Comparison of ENCODE assay signal across 10 cellular contexts in the genomic region with DNA sequence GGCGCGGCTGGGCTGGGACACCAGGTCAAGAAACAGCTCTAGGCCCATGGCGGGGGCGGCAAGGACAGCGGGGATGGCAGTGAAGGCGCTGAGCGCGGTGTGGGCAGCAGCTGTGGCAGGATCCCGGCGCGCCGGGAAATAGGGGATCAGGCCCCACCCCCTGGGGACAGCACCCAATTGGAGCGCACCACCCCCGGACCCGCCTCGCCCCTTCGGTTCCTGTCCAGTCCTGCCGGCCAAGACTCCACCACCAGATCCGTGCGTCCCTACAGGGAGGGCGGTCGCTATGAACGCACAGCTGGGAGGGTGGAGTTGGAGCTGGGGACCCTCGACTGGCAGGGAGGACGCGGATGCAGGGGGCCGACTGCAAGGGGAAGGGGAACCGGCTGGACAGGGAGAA. TPM values are rescaled to one million over a fixed set of nuclear protein-coding genes. Genes with fewer than 3 reads are reported as not detected.
DNase-seq lines count a peak whose midpoint lies in the region; ATAC-seq, FAIRE-seq and TF ChIP-seq lines count a peak whose summit lies in the region.
"Not testable (repeated sequence)": the region's sequence is repeated elsewhere in the genome, so short reads cannot be mapped to it uniquely, and the experiment has no call there.
"Had no signal": no experiment of that assay in that cellular context is flagged by ENCODE, and none has a peak within 500 bp of the region (broad histone marks: within the 10 kb centered on the region; RNA-seq: fewer than 3 reads in every experiment).

A gene with protein sequence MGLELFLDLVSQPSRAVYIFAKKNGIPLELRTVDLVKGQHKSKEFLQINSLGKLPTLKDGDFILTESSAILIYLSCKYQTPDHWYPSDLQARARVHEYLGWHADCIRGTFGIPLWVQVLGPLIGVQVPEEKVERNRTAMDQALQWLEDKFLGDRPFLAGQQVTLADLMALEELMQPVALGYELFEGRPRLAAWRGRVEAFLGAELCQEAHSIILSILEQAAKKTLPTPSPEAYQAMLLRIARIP (minus strand): TSS at position 112 of the 400 bp plus-strand sequence. CDS start 64 bp downstream, at position 48.

- H2AFZ ChIP-seq in PC-3 (ENCODE audit: low read length) = not testable (repeated sequence)

- H3K4me2 ChIP-seq in PC-3 (ENCODE audit: low read length) = not testable (repeated sequence)

- not testable (repeated sequence) for H3K36me3 ChIP-seq in PC-3 (ENCODE audit: low read depth, low read length); heart right ventricle; lower lobe of right lung

- H3K79me2 ChIP-seq in PC-3 (ENCODE audit: low read length) = not testable (repeated sequence)

- H3K27me3 ChIP-seq in PC-3 (ENCODE audit: low read length); heart right ventricle; lower lobe of right lung (ENCODE audit: low read depth): not testable (repeated sequence)

- not testable (repeated sequence) for TF ChIP-seq CTCF in PC-3 (conservative IDR thresholded peaks at IDR 0.05; ENCODE audit: low read depth, low read length); heart right ventricle (IDR thresholded peaks at IDR 0.05); lower lobe of right lung (IDR thresholded peaks at IDR 0.05)

- H3K9ac ChIP-seq in PC-3 (ENCODE audit: low read length) = not testable (repeated sequence)

- not testable (repeated sequence) for H4K20me1 ChIP-seq in PC-3 (ENCODE audit: low read length)

- peak; percentile 55 for FAIRE-seq in H54 (lab: Jason Lieb, UNC)

- POLR2A ChIA-PET in PC-3 (lab: Charles Lee; ENCODE audit: unreplicated experiment) = not testable (repeated sequence)

- H3K27ac ChIP-seq in PC-3 (ENCODE audit: low read length); adipose tissue (ENCODE audit: low read depth, low read length); heart right ventricle; lower lobe of right lung: not testable (repeated sequence)

- TF ChIP-seq POLR2A in H54 (IDR thresholded peaks at IDR 0.05; ENCODE audit: low read depth, low read length) = not testable (repeated sequence)

- not testable (repeated sequence) for H3K9me3 ChIP-seq in PC-3 (ENCODE audit: low read length); heart right ventricle; lower lobe of right lung

- not testable (repeated sequence) for H3K4me3 ChIP-seq in PC-3 (ENCODE audit: low read length); lower lobe of right lung
- H3K4me3 ChIP-seq in heart right ventricle = peak within 1 kb of the TSS in 2 of 10 donors; percentile 32 to 35

- intact Hi-C loops in PC-3 (cut with micrococcal nuclease); heart right ventricle (cut with DNase I); lower lobe of right lung (cut with DNase I); sciatic nerve (cut with DNase I): not testable (repeated sequence)

- peak; percentile 89 for ATAC-seq in PC-3
- peak; percentile 56 for ATAC-seq in esophagus mucosa
- ATAC-seq in heart right ventricle = peak; percentile 84 to 94 (median 89)
- peak; percentile 94 to 95 for ATAC-seq in lower lobe of right lung
- peak; percentile 76 for ATAC-seq in sciatic nerve

- not testable (repeated sequence) for H3F3A ChIP-seq in PC-3 (ENCODE audit: low read length, unreplicated experiment)

- not testable (repeated sequence) for H3K4me1 ChIP-seq in PC-3 (ENCODE audit: insufficient read depth, low read length); heart right ventricle; lower lobe of right lung

- not testable (repeated sequence) for H3K9me2 ChIP-seq in PC-3 (replicated peaks; ENCODE audit: low read length)

- DNase-seq in H54 (ENCODE audit: insufficient read length, low spot score); PC-3; heart right ventricle; lower lobe of right lung; sciatic nerve (ENCODE audit: low spot score): not testable (repeated sequence)

- CTCF ChIA-PET in PC-3 (lab: Charles Lee) = not testable (repeated sequence)

- no CpG with 5 or more reads among the region's 28 CpGs for WGBS in adipose tissue, 3 donors
- WGBS in heart right ventricle, 2 donors = no CpG with 5 or more reads among the region's 28 CpGs

- not testable (repeated sequence) for BruUV-seq in PC-3 (replicated peaks; lab: Mats Ljungman, UMichigan)

RNA-seq across cellular contexts. Expression of the gene that starts here (rescaled TPM):
- total RNA-seq in PC-3 (2014; rRNA removed) (2.6 and 3.2 TPM in 2 replicates), esophagus mucosa (6.5 TPM), heart right ventricle (10 to 100 TPM in 2 of 10 donors, 1 to 10 TPM in 8; 1.3 to 14.3 (median 4.2) TPM), lower lobe of right lung (7.3 TPM), sciatic nerve (19.5 TPM)
- polyA plus RNA-seq in adipose tissue (10 to 100 TPM in 2 of 3 donors, 1 to 10 TPM in 1; 6.2 to 12.9 (median 10.0) TPM), heart right ventricle (10 to 100 TPM; 23.2 to 25.4 TPM)
- total RNA-seq: activated CD8-positive, alpha-beta T cell treated with anti-CD3 and anti-CD28 coated beads for 36 hours; CD4-positive, alpha-beta T cell; PC-9 had no signal
